ENCODE assay signal across 15 cellular contexts in the genomic region with DNA sequence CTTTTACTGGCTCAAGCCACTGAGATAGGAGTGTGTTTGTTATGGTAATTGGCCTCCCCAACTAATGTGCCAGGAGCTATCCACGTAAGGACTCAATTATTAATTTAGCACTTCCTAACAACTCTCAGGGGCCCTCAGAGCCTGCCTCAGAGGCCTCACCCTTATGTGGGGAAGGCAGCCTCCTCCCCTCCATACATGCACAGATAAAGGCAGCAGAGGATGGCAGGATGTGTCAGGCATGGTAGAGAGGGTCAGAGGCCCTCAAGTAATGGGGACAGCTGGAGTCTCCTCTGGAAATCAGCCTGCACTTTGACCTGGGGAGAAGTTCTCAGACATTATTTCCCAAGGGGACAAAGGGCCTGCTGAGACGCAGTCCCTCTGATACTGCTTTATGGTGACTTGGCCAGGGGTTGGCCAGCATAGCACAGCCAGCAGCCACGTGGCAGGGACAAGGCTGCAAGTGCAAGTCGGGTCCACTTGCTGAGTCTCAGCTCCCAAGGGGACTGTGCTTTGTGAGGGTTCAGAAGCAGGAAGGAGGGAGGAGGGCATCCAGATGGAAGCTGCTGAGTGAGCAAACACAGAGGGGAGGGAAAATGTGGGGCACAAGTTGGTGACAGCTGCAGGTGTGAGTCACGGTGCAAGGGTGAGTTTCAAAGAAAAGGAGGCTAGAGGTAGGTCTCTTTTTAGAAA. TPM values are rescaled to one million over a fixed set of nuclear protein-coding genes. Genes with fewer than 3 reads are reported as not detected.
DNase-seq lines count a peak whose midpoint lies in the region; ATAC-seq and TF ChIP-seq lines count a peak whose summit lies in the region.
"Had no signal": no experiment of that assay in that cellular context is flagged by ENCODE, and none has a peak within 500 bp of the region (broad histone marks: within the 10 kb centered on the region; RNA-seq: fewer than 3 reads in every experiment).

No MANE protein-coding gene starts in this region.

- H3K4me1 Mint-ChIP-seq in stimulated activated naive CD8-positive, alpha-beta T cell treated with anti-CD3 and anti-CD28 coated beads, Interleukin-15, amount 100 ng/mL, for 72 hours, result no peaks in the 10 kb centered on the region
- H3K4me1 Mint-ChIP-seq: CD14-positive monocyte; naive thymus-derived CD4-positive, alpha-beta T cell had no signal

- H4K20me1 ChIP-seq in BLaER1 treated with 17β-estradiol and CSF1 and Interleukin-3, amounts not matched to agents 10 nM and 100 nM, result no peaks in the 10 kb centered on the region

- TF ChIP-seq CTCF in Peyer's patch (IDR thresholded peaks at IDR 0.05), result no peak

- peak; percentile 12 to 49 for TF ChIP-seq POLR2A in Peyer's patch (IDR thresholded peaks at IDR 0.05)

- no peaks in the 10 kb centered on the region for H3K9me3 Mint-ChIP-seq in stimulated activated naive CD8-positive, alpha-beta T cell treated with anti-CD3 and anti-CD28 coated beads, Interleukin-15, amount 100 ng/mL, for 72 hours
- H3K9me3 Mint-ChIP-seq: activated T-helper 17 cell treated with anti-CD3 and anti-CD28 coated beads, Interleukin-2, amount 50 U/mL, for 72 hours; naive thymus-derived CD4-positive, alpha-beta T cell had no signal

- H3K4me1 ChIP-seq in BLaER1 treated with 17β-estradiol and CSF1 and Interleukin-3, amounts not matched to agents 10 nM and 100 nM, result peaks cover 16 to 24% (median 21%) of the 10 kb centered on the region in 10 experiments
- H3K4me1 ChIP-seq in Peyer's patch (peaks cover 0 to 30% (median 4%) of the 10 kb centered on the region in 4 donors), mucosa of rectum (ENCODE audit: control insufficient read depth in 2 of 2, insufficient read depth in 2 of 2, low read length in 2 of 2) (peaks cover 4 to 24% of the 10 kb centered on the region in 2 donors)

- H3K4me2 ChIP-seq in BLaER1 treated with 17β-estradiol and CSF1 and Interleukin-3, amounts not matched to agents 10 nM and 100 nM, result peak overlapping the region; percentile 3 to 74 (median 60); a peak in 21 of 22 replicates

- no peaks in the 10 kb centered on the region for H3K36me3 ChIP-seq in BLaER1 treated with 17β-estradiol and CSF1 and Interleukin-3, amounts not matched to agents 10 nM and 100 nM
- H3K36me3 ChIP-seq in Peyer's patch (no peaks in the 10 kb centered on the region), mucosa of rectum (ENCODE audit: control insufficient read depth in 2 of 2, insufficient read depth in 2 of 2, low read length in 2 of 2) (peaks cover 9 to 16% of the 10 kb centered on the region in 2 donors)

- no peak overlapping the region for H3K4me3 Mint-ChIP-seq in stimulated activated naive CD8-positive, alpha-beta T cell treated with anti-CD3 and anti-CD28 coated beads, Interleukin-15, amount 100 ng/mL, for 72 hours
- H3K4me3 Mint-ChIP-seq: activated T-helper 17 cell treated with anti-CD3 and anti-CD28 coated beads, Interleukin-2, amount 50 U/mL, for 72 hours; CD14-positive monocyte; naive thymus-derived CD4-positive, alpha-beta T cell had no signal

- H3K4me3 ChIP-seq in BLaER1 treated with 17β-estradiol and CSF1 and Interleukin-3, amounts not matched to agents 10 nM and 100 nM, result no peak overlapping the region
- H3K4me3 ChIP-seq in Peyer's patch (no peak overlapping the region), mucosa of rectum (ENCODE audit: low read length in 2 of 2) (no peak overlapping the region)

- H3K9me3 ChIP-seq in BLaER1 treated with 17β-estradiol and CSF1 and Interleukin-3, amounts not matched to agents 10 nM and 100 nM (replicated peaks in 1 of 11), result no peaks in the 10 kb centered on the region
- H3K9me3 ChIP-seq in Peyer's patch, result no peaks in the 10 kb centered on the region
- H3K9me3 ChIP-seq in mucosa of rectum (ENCODE audit: control insufficient read depth in 2 of 2, low read length in 2 of 2), result no peaks in the 10 kb centered on the region

- peak; percentile 88 for DNase-seq in DMS53 (lab: John Stamatoyannopoulos, UW)
- DNase-seq in Peyer's patch, result peak in 2 of 3 donors; percentile 87 to 90
- no peak for DNase-seq in GOT3 (lab: John Stamatoyannopoulos, UW)
- no peak for DNase-seq in stimulated activated naive CD8-positive, alpha-beta T cell treated with anti-CD3 and anti-CD28 coated beads, Interleukin-15, amount 100 ng/mL, for 72 hours
- DNase-seq: activated CD4-positive, alpha-beta T cell treated with anti-CD3 and anti-CD28 coated beads for 1 hour; foreskin melanocyte; naive thymus-derived CD4-positive, alpha-beta T cell; NCI-H1105 treated with DMSO at 0.1 percent for 48 hours; SW 1271 had no signal

- no peak overlapping the region for H3K9ac ChIP-seq in BLaER1 treated with 17β-estradiol and CSF1 and Interleukin-3, amounts not matched to agents 10 nM and 100 nM
- no peak overlapping the region for H3K9ac ChIP-seq in mucosa of rectum (ENCODE audit: low read depth in 1 of 2, low read length in 2 of 2)

- H3K27me3 ChIP-seq in BLaER1 treated with 17β-estradiol and CSF1 and Interleukin-3, amounts not matched to agents 10 nM and 100 nM, result no peaks in the 10 kb centered on the region
- no peaks in the 10 kb centered on the region for H3K27me3 ChIP-seq in Peyer's patch
- peaks cover 0 to 3% of the 10 kb centered on the region in 2 donors for H3K27me3 ChIP-seq in mucosa of rectum (ENCODE audit: control insufficient read depth in 2 of 2, insufficient read depth in 2 of 2, low read length in 2 of 2)

- H3K27ac Mint-ChIP-seq in stimulated activated naive CD8-positive, alpha-beta T cell treated with anti-CD3 and anti-CD28 coated beads, Interleukin-15, amount 100 ng/mL, for 72 hours, result no peak overlapping the region
- H3K27ac Mint-ChIP-seq: activated T-helper 17 cell treated with anti-CD3 and anti-CD28 coated beads, Interleukin-2, amount 50 U/mL, for 72 hours; CD14-positive monocyte; naive thymus-derived CD4-positive, alpha-beta T cell had no signal

- H3K27me3 Mint-ChIP-seq in stimulated activated naive CD8-positive, alpha-beta T cell treated with anti-CD3 and anti-CD28 coated beads, Interleukin-15, amount 100 ng/mL, for 72 hours, result peaks cover 15% of the 10 kb centered on the region

- H3K27ac ChIP-seq in BLaER1 treated with 17β-estradiol and CSF1 and Interleukin-3, amounts not matched to agents 10 nM and 100 nM, result no peak overlapping the region
- peak overlapping the region in 3 of 4 donors; percentile 61 to 88 (median 83) for H3K27ac ChIP-seq in Peyer's patch
- peak overlapping the region; percentile 59 to 69 for H3K27ac ChIP-seq in mucosa of rectum (ENCODE audit: low read depth in 2 of 2, low read length in 2 of 2)

- ATAC-seq in HG03432 (IDR thresholded peaks at IDR 0.05; ENCODE audit: unreplicated experiment) (no peak), GM19452 (IDR thresholded peaks at IDR 0.05; ENCODE audit: unreplicated experiment) (no peak)
- ATAC-seq in stimulated activated naive CD8-positive, alpha-beta T cell treated with anti-CD3 and anti-CD28 coated beads, Interleukin-15, amount 100 ng/mL, for 72 hours, result no peak
- ATAC-seq: naive thymus-derived CD4-positive, alpha-beta T cell had no signal

RNA-seq across cellular contexts. Expression of gene MOGAT2, which starts 17.0 kb away (rescaled TPM):
- total RNA-seq in Peyer's patch, result 100 to 1,000 TPM in 3 of 4 donors, 10 to 100 TPM in 1; 30.5 to 598 (median 448) TPM
- total RNA-seq: activated T-helper 17 cell treated with anti-CD3 and anti-CD28 coated beads, Interleukin-2, amount 50 U/mL, for 72 hours; naive thymus-derived CD4-positive, alpha-beta T cell had no signal

RNA-seq across cellular contexts. Expression of gene DGAT2, which starts 33.9 kb away (rescaled TPM):
- 1 to 10 TPM; 2.4 to 7.7 (median 4.5) TPM for total RNA-seq in Peyer's patch

Comparison
In these comparisons a context has a peak if more than half of its experiments do, and no peak if none do; other contexts are left out.
1. H3K27ac ChIP-seq: peak in Peyer's patch (3 of 4) and mucosa of rectum (2 of 2); none in BLaER1 treated with 17β-estradiol and CSF1 and Interleukin-3, amounts not matched to agents 10 nM and 100 nM (0 of 11).
2. DNase-seq: peak in DMS53 (single experiment) and Peyer's patch (2 of 3); none in GOT3 (single experiment) and stimulated activated naive CD8-positive, alpha-beta T cell treated with anti-CD3 and anti-CD28 coated beads, Interleukin-15, amount 100 ng/mL, for 72 hours (0 of 2).